ENCODE assay signal across 1 cellular context in genomic region chr1:166133276-166133841, GRCh38.
TF ChIP-seq lines count a peak whose summit lies in the region.

No MANE protein-coding gene starts in this region.

TF ChIP-seq in GM23338, 12 proteins besides CTCF, POLR2A, EP300 and RAD21 (continued from another document):
- TF ChIP-seq, protein P1, sequence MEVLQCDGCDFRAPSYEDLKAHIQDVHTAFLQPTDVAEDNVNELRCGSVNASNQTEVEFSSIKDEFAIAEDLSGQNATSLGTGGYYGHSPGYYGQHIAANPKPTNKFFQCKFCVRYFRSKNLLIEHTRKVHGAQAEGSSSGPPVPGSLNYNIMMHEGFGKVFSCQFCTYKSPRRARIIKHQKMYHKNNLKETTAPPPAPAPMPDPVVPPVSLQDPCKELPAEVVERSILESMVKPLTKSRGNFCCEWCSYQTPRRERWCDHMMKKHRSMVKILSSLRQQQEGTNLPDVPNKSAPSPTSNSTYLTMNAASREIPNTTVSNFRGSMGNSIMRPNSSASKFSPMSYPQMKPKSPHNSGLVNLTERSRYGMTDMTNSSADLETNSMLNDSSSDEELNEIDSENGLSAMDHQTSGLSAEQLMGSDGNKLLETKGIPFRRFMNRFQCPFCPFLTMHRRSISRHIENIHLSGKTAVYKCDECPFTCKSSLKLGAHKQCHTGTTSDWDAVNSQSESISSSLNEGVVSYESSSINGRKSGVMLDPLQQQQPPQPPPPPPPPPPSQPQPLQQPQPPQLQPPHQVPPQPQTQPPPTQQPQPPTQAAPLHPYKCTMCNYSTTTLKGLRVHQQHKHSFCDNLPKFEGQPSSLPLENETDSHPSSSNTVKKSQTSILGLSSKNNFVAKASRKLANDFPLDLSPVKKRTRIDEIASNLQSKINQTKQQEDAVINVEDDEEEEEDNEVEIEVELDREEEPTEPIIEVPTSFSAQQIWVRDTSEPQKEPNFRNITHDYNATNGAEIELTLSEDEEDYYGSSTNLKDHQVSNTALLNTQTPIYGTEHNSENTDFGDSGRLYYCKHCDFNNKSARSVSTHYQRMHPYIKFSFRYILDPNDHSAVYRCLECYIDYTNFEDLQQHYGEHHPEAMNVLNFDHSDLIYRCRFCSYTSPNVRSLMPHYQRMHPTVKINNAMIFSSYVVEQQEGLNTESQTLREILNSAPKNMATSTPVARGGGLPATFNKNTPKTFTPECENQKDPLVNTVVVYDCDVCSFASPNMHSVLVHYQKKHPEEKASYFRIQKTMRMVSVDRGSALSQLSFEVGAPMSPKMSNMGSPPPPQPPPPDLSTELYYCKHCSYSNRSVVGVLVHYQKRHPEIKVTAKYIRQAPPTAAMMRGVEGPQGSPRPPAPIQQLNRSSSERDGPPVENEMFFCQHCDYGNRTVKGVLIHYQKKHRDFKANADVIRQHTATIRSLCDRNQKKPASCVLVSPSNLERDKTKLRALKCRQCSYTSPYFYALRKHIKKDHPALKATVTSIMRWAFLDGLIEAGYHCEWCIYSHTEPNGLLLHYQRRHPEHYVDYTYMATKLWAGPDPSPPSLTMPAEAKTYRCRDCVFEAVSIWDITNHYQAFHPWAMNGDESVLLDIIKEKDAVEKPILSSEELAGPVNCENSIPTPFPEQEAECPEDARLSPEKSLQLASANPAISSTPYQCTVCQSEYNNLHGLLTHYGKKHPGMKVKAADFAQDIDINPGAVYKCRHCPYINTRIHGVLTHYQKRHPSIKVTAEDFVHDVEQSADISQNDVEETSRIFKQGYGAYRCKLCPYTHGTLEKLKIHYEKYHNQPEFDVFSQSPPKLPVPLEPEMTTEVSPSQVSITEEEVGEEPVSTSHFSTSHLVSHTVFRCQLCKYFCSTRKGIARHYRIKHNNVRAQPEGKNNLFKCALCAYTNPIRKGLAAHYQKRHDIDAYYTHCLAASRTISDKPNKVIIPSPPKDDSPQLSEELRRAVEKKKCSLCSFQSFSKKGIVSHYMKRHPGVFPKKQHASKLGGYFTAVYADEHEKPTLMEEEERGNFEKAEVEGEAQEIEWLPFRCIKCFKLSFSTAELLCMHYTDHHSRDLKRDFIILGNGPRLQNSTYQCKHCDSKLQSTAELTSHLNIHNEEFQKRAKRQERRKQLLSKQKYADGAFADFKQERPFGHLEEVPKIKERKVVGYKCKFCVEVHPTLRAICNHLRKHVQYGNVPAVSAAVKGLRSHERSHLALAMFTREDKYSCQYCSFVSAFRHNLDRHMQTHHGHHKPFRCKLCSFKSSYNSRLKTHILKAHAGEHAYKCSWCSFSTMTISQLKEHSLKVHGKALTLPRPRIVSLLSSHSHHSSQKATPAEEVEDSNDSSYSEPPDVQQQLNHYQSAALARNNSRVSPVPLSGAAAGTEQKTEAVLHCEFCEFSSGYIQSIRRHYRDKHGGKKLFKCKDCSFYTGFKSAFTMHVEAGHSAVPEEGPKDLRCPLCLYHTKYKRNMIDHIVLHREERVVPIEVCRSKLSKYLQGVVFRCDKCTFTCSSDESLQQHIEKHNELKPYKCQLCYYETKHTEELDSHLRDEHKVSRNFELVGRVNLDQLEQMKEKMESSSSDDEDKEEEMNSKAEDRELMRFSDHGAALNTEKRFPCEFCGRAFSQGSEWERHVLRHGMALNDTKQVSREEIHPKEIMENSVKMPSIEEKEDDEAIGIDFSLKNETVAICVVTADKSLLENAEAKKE (CRISPR knock-in tag; IDR thresholded peaks at IDR 0.05) = no peak
- TF ChIP-seq ZNF331 (CRISPR knock-in tag; IDR thresholded peaks at IDR 0.05; ENCODE audit: low read depth) (no peak), NANOG (IDR thresholded peaks at IDR 0.05; ENCODE audit: borderline replicate concordance) (no peak), STAT1 (IDR thresholded peaks at IDR 0.05; ENCODE audit: unreplicated experiment) (no peak), POLR2AphosphoS5 (IDR thresholded peaks at IDR 0.05; ENCODE audit: low read depth) (no peak), JUNB (IDR thresholded peaks at IDR 0.05; ENCODE audit: unreplicated experiment) (no peak), ZNF114 (CRISPR knock-in tag; IDR thresholded peaks at IDR 0.05) (no peak), EZH2 (IDR thresholded peaks at IDR 0.05; ENCODE audit: low read depth, unreplicated experiment) (no peak), EZH2phosphoT487 (IDR thresholded peaks at IDR 0.05; ENCODE audit: unreplicated experiment) (no peak)
- TF ChIP-seq, protein P2, sequence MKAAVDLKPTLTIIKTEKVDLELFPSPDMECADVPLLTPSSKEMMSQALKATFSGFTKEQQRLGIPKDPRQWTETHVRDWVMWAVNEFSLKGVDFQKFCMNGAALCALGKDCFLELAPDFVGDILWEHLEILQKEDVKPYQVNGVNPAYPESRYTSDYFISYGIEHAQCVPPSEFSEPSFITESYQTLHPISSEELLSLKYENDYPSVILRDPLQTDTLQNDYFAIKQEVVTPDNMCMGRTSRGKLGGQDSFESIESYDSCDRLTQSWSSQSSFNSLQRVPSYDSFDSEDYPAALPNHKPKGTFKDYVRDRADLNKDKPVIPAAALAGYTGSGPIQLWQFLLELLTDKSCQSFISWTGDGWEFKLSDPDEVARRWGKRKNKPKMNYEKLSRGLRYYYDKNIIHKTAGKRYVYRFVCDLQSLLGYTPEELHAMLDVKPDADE (IDR thresholded peaks at IDR 0.05) = no peak
